19 cellular contexts compared by ENCODE assay signal in genomic region chr9:665296-665695, GRCh38.
"Had no signal": no experiment of that assay in that cellular context is flagged by ENCODE, and none has a peak within 500 bp of the region (broad histone marks: within the 10 kb centered on the region; RNA-seq: fewer than 3 reads in every experiment).

No MANE protein-coding gene starts in this region.

- H3K4me1 ChIP-seq: gastroesophageal sphincter, left lung, lower lobe of right lung had no signal

- H3K36me3 ChIP-seq: esophagus muscularis mucosa, gastroesophageal sphincter, left lung, lower lobe of right lung had no signal

- DNase-seq: dermis blood vessel endothelial cell; dorsolateral prefrontal cortex; effector CD4-positive, alpha-beta T cell; effector memory CD4-positive, alpha-beta T cell; foreskin keratinocyte; hypothalamus; immature natural killer cell; islet precursor cell; kidney; kidney glomerular epithelial cell; left lung; lower lobe of right lung; mesenchymal stem cell; mucosa of descending colon; naive B cell had no signal

- H3K27ac ChIP-seq: coronary artery, esophagus muscularis mucosa, foreskin keratinocyte, gastroesophageal sphincter, hepatocyte, left lung, lower lobe of right lung had no signal

- ATAC-seq: foreskin keratinocyte, gastroesophageal sphincter, left lung, lower lobe of right lung, mucosa of descending colon had no signal

- H3K27me3 ChIP-seq: dorsolateral prefrontal cortex, esophagus muscularis mucosa, foreskin keratinocyte, gastroesophageal sphincter, hepatocyte, left lung had no signal

- H3K4me3 ChIP-seq: coronary artery, dorsolateral prefrontal cortex, esophagus muscularis mucosa, gastroesophageal sphincter, hepatocyte, left lung, lower lobe of right lung, mucosa of descending colon had no signal
